Comparison of ENCODE assay signal across 2 cellular contexts in genomic region chr5:111120911-111121310, GRCh38.
TF ChIP-seq lines count a peak whose summit lies in the region.

No MANE protein-coding gene starts in this region.

TF ChIP-seq in GM23338, 12 proteins besides CTCF, POLR2A, EP300 and RAD21 (continued from another document):
- TF ChIP-seq ZNF462 (CRISPR knock-in tag; IDR thresholded peaks at IDR 0.05) (no peak), ETS1 (IDR thresholded peaks at IDR 0.05) (no peak), REST (IDR thresholded peaks at IDR 0.05; ENCODE audit: unreplicated experiment) (no peak), POLR2AphosphoS5 (IDR thresholded peaks at IDR 0.05; ENCODE audit: low read depth) (no peak)

TF ChIP-seq in WTC11, 78 proteins besides CTCF, POLR2A, EP300 and RAD21 (continued from another document):
- TF ChIP-seq NR2C2 (CRISPR knock-in tag; IDR thresholded peaks at IDR 0.05) (no peak), ZNF532 (CRISPR knock-in tag; IDR thresholded peaks at IDR 0.05; ENCODE audit: borderline replicate concordance) (no peak), ARID4B (CRISPR knock-in tag; IDR thresholded peaks at IDR 0.05; ENCODE audit: borderline replicate concordance) (no peak), E2F4 (CRISPR knock-in tag; IDR thresholded peaks at IDR 0.05; ENCODE audit: borderline replicate concordance, low read depth) (no peak)
